Comparison of ENCODE assay signal across 1 cellular context in the genomic region with DNA sequence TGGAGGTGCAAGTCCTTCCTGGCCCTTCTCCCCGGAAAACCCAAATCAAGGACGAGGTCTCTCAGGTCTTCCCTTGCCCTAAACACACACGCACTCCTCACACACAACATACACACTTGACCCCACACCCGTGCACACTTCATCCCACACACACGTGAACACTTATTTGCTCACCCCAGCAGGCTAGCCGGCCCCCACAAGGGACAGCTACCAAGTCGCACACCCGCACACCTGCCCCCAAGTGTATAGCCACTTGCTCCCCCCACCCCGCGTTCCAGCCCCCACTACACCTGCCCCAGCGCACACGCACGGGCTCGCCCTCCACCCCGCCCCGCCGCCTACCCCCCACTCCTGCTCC.
TF ChIP-seq lines count a peak whose summit lies in the region.

No MANE protein-coding gene starts in this region.

TF ChIP-seq in HEK293, 187 proteins besides CTCF, POLR2A, EP300 and RAD21 (continued from another document):
- TF ChIP-seq TSHZ1 (tag by site-specific recombination; IDR thresholded peaks at IDR 0.05; ENCODE audit: borderline replicate concordance), result no peak
- TF ChIP-seq ZNF449 (tag by site-specific recombination; IDR thresholded peaks at IDR 0.05), result no peak
- TF ChIP-seq ZNF560 (tag by site-specific recombination; IDR thresholded peaks at IDR 0.05; ENCODE audit: borderline replicate concordance), result no peak
- no peak for TF ChIP-seq ZNF324 (tag by site-specific recombination; IDR thresholded peaks at IDR 0.05)
- TF ChIP-seq ZBTB26 (tag by site-specific recombination; optimal IDR thresholded peaks at IDR 0.05), result peak; percentile 34
- TF ChIP-seq ZNF16 (tag by site-specific recombination; IDR thresholded peaks at IDR 0.05; ENCODE audit: low read depth), result no peak
- TF ChIP-seq ZNF704 (tag by site-specific recombination; IDR thresholded peaks at IDR 0.05), result no peak
- no peak for TF ChIP-seq ZNF777 (tag by site-specific recombination; IDR thresholded peaks at IDR 0.05; ENCODE audit: borderline replicate concordance)
- TF ChIP-seq EGR2 (tag by site-specific recombination; IDR thresholded peaks at IDR 0.05; ENCODE audit: low read depth), result peak; percentile 78
- TF ChIP-seq MZF1 (tag by site-specific recombination; IDR thresholded peaks at IDR 0.05; ENCODE audit: borderline replicate concordance), result no peak
- peak; percentile 9; the same call in 1 of the 2 replicates for TF ChIP-seq ZNF600 (tag by site-specific recombination; IDR thresholded peaks at IDR 0.05)
- TF ChIP-seq ZFP41 (tag by site-specific recombination; IDR thresholded peaks at IDR 0.05; ENCODE audit: borderline replicate concordance), result no peak
- TF ChIP-seq, protein P1, sequence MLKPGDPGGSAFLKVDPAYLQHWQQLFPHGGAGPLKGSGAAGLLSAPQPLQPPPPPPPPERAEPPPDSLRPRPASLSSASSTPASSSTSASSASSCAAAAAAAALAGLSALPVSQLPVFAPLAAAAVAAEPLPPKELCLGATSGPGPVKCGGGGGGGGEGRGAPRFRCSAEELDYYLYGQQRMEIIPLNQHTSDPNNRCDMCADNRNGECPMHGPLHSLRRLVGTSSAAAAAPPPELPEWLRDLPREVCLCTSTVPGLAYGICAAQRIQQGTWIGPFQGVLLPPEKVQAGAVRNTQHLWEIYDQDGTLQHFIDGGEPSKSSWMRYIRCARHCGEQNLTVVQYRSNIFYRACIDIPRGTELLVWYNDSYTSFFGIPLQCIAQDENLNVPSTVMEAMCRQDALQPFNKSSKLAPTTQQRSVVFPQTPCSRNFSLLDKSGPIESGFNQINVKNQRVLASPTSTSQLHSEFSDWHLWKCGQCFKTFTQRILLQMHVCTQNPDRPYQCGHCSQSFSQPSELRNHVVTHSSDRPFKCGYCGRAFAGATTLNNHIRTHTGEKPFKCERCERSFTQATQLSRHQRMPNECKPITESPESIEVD (tag by site-specific recombination; IDR thresholded peaks at IDR 0.05), result no peak
- TF ChIP-seq ZNF747 (tag by site-specific recombination; IDR thresholded peaks at IDR 0.05), result no peak
- TF ChIP-seq, protein P2, sequence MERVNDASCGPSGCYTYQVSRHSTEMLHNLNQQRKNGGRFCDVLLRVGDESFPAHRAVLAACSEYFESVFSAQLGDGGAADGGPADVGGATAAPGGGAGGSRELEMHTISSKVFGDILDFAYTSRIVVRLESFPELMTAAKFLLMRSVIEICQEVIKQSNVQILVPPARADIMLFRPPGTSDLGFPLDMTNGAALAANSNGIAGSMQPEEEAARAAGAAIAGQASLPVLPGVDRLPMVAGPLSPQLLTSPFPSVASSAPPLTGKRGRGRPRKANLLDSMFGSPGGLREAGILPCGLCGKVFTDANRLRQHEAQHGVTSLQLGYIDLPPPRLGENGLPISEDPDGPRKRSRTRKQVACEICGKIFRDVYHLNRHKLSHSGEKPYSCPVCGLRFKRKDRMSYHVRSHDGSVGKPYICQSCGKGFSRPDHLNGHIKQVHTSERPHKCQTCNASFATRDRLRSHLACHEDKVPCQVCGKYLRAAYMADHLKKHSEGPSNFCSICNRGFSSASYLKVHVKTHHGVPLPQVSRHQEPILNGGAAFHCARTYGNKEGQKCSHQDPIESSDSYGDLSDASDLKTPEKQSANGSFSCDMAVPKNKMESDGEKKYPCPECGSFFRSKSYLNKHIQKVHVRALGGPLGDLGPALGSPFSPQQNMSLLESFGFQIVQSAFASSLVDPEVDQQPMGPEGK (tag by site-specific recombination; IDR thresholded peaks at IDR 0.05), result peak; percentile 55; the same call in 1 of the 2 replicates
- no peak for TF ChIP-seq ZNF19 (tag by site-specific recombination; IDR thresholded peaks at IDR 0.05; ENCODE audit: low read depth)
